7 cellular contexts compared by ENCODE assay signal in the genomic region with DNA sequence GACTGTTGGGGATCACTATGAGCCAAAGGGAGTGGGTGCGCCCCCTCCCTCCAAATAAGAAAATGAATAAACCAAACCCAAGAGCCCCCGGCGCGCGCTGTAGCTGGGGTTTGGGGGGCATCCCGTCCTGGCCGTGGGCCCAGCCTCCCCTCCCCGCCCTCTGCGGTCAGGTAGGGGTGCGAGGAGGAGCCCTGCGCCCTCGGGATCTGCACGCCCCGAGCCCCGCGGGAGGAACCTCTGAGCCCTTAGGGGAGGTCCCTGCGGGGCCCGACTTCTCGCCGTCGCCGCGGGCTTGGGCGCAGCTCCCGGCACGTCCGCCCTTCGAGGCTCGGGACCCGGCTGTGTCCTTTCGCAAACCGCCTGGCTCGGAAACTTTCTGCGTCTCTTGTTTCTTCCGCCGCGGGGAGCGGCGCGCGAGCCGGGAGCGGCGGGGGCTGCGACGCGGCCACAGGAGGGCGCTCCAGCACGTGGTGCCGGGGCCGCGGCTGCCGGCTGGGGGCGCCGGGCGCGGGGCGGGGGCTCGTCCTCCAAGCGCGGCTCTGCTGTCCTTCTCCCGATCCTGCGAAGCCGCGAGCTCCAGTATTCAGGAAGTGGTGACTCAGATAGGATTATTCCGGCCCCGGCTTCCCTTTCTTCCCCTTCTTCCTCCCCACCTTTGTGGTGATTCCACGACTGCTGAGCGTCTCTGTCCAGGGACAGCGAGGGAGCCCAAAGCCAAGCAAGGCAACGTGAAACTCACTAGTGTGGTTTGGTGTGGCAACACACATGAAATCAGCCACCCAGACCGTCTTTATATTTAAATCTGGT. TPM values are rescaled to one million over a fixed set of nuclear protein-coding genes. Genes with fewer than 3 reads are reported as not detected.
DNase-seq lines count a peak whose midpoint lies in the region; ATAC-seq and TF ChIP-seq lines count a peak whose summit lies in the region.

No MANE protein-coding gene starts in this region.

- peak; percentile 55 for TF ChIP-seq POLR2A in GM15510 (IDR thresholded peaks at IDR 0.05; ENCODE audit: borderline replicate concordance, extremely low read depth, insufficient read length)

- H2BK15ac ChIP-seq in mesendoderm (replicated peaks; ENCODE audit: low read depth), result no peak overlapping the region

- no peak overlapping the region for H4K5ac ChIP-seq in mesendoderm (ENCODE audit: low read length)

- no peaks in the 10 kb centered on the region for H3K36me3 ChIP-seq in effector memory CD4-positive, alpha-beta T cell (ENCODE audit: control insufficient read depth, insufficient read depth, low read length)
- no peaks in the 10 kb centered on the region for H3K36me3 ChIP-seq in mesendoderm (ENCODE audit: control insufficient read depth, insufficient read depth, low read length)

- H3K27ac ChIP-seq in effector memory CD4-positive, alpha-beta T cell (ENCODE audit: insufficient read depth, low read length, poor library complexity, severe bottlenecking), result peak overlapping the region; percentile 87
- peak overlapping the region; percentile 96 for H3K27ac ChIP-seq in mesendoderm (ENCODE audit: low read depth, low read length)

- H3K23ac ChIP-seq in mesendoderm (ENCODE audit: low read length), result no peak overlapping the region

- peak overlapping the region; percentile 65 for H4K8ac ChIP-seq in mesendoderm (ENCODE audit: low read depth, low read length)

- peak overlapping the region; percentile 95 for H3K56ac ChIP-seq in mesendoderm (ENCODE audit: low read length)

- H3K9ac ChIP-seq in mesendoderm (ENCODE audit: low read length), result peak overlapping the region; percentile 75

- H2BK5ac ChIP-seq in mesendoderm (ENCODE audit: low read length), result peak overlapping the region; percentile 35

- peaks cover 29% of the 10 kb centered on the region for H3K4me1 ChIP-seq in effector memory CD4-positive, alpha-beta T cell (ENCODE audit: control insufficient read depth, insufficient read depth, low read length, poor library complexity, severe bottlenecking)
- peaks cover 4% of the 10 kb centered on the region for H3K4me1 ChIP-seq in mesendoderm (ENCODE audit: control insufficient read depth, low read depth, low read length)

- H3K27me3 ChIP-seq in effector memory CD4-positive, alpha-beta T cell (replicated peaks; ENCODE audit: control insufficient read depth, insufficient read depth, low read length, poor library complexity, severe bottlenecking), result no peaks in the 10 kb centered on the region
- no peaks in the 10 kb centered on the region for H3K27me3 ChIP-seq in mesendoderm (ENCODE audit: insufficient read depth, low read length, poor library complexity)

- H3K4ac ChIP-seq in mesendoderm (ENCODE audit: low read depth, low read length), result peak overlapping the region; percentile 63

- DNase-seq in NCI-H526 treated with DMSO at 0.1 percent for 48 hours (lab: John Stamatoyannopoulos, UW), result peak; percentile 66
- DNase-seq in activated CD8-positive, alpha-beta memory T cell treated with anti-CD3 and anti-CD28 coated beads for 1 hour (ENCODE audit: extremely low read depth in 1 of 2, low read depth in 1 of 2), result peak; percentile 50 to 69
- DNase-seq in effector memory CD4-positive, alpha-beta T cell, result peak; percentile 65 to 68 (median 67)
- peak; percentile 95 for DNase-seq in mesendoderm
- DNase-seq in stimulated activated CD8-positive, alpha-beta memory T cell treated with anti-CD3 and anti-CD28 coated beads, Interleukin-12 subunit alpha, Interleukin-12 subunit beta, amount 100 ng/mL, for 4 hours (ENCODE audit: low read depth), result peak; percentile 65

- no CpG with 5 or more reads among the region's 72 CpGs for WGBS in mesendoderm (ENCODE audit: extremely low coverage, insufficient coverage, low lambda C conversion rate)

- H2BK120ac ChIP-seq in mesendoderm (ENCODE audit: low read depth, low read length), result peak overlapping the region; percentile 19

- peaks cover 18% of the 10 kb centered on the region for H3K79me2 ChIP-seq in mesendoderm (ENCODE audit: control insufficient read depth, insufficient read depth, low read length)

- no peak overlapping the region for H2AK5ac ChIP-seq in mesendoderm (ENCODE audit: low read length)

- peak overlapping the region; percentile 81 for H3K4me3 ChIP-seq in effector memory CD4-positive, alpha-beta T cell (ENCODE audit: insufficient read depth, low read depth, low read length, poor library complexity, severe bottlenecking)
- H3K4me3 ChIP-seq in mesendoderm (ENCODE audit: low read length), result peak overlapping the region; percentile 38

- ATAC-seq in HG03354 (IDR thresholded peaks at IDR 0.05; ENCODE audit: poor library complexity, severe bottlenecking, unreplicated experiment), result peak; percentile 43

- peak overlapping the region; percentile 97 for H3K18ac ChIP-seq in mesendoderm (ENCODE audit: low read length)

- H3K79me1 ChIP-seq in mesendoderm (ENCODE audit: low read length), result peaks cover 10% of the 10 kb centered on the region

- no peaks in the 10 kb centered on the region for H3K9me3 ChIP-seq in effector memory CD4-positive, alpha-beta T cell (ENCODE audit: control insufficient read depth, low read length)

- peak overlapping the region; percentile 51 for H3K4me2 ChIP-seq in mesendoderm (ENCODE audit: low read length)

RNA-seq across cellular contexts. Expression of a gene that starts 1.6 kb away (rescaled TPM):
- 54.2 TPM for polyA plus RNA-seq in mesendoderm (2013, experiment 1 of 2)
- 52.1 TPM for polyA plus RNA-seq in mesendoderm (2013, experiment 2 of 2)

RNA-seq across cellular contexts. Expression of a gene that starts 12.3 kb away (rescaled TPM):
- polyA plus RNA-seq in mesendoderm (2013, experiment 1 of 2), result 86.5 TPM
- polyA plus RNA-seq in mesendoderm (2013, experiment 2 of 2), result 87.8 TPM

Comparison
In these comparisons a context has a peak if more than half of its experiments do, and no peak if none do; other contexts are left out.
1. Peak in every context shown above with its lines: DNase-seq, ATAC-seq, H3K4me3 ChIP-seq and H3K27ac ChIP-seq.